8 cellular contexts compared by ENCODE assay signal in the genomic region with DNA sequence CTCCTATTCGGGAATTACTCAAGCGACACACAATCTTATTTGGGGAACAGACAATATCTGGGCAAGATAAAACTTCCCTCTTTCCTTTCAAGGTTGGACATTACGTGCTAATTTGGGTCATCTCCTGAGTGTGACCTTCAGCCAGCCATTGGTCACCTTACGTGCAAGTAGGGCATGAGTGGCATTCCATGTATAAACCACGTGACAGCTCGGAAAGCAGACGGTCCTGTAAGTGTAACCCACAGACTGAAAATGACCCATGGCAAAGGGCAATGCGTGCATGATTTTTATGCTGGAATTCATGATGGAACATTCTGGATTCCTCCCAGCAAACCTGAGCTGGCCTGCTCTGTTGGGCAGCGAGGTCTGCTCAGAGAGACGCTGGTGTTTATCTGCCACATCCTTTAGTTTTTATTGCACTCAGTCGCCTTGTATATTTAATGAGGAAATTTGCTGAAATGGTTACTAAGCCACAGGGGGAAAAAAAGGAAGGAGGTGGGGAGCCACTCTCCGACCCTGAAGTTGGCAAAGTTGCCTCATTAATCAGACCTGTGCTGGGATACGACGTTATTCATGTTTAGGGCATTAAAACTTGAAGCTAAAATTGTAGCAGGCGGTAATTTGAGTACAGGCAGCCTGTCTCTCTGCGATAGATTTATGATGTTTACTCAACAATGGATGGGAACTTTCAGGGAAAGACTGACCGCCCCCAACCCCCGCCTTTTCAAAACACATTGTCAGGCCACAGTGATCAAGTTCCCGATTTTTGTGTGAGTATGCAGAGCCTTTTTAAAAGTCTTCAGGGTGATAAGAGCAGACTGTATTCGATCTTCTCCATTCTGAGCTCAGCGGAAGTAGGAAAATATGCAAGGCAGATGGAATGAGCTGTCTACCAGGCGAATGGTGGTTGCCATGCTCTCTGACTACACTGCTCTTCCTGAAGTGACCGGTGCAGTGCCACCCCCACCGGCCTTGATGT.
DNase-seq lines count a peak whose midpoint lies in the region; ATAC-seq and TF ChIP-seq lines count a peak whose summit lies in the region.
"Not testable (repeated sequence)": the region's sequence is repeated elsewhere in the genome, so short reads cannot be mapped to it uniquely, and the experiment has no call there.

No MANE protein-coding gene starts in this region.

- not testable (repeated sequence) for H3K9me3 ChIP-seq in adipocyte (ENCODE audit: control insufficient read depth, low read length)

- not testable (repeated sequence) for H3K27me3 Mint-ChIP-seq in dendritic cell treated with granulocyte-macrophage colony-stimulating factor and Interleukin-4, amounts not matched to agents 40 ng/mL and 50 ng/mL, for 4 days; stimulated activated naive CD8-positive, alpha-beta T cell treated with anti-CD3 and anti-CD28 coated beads, Interleukin-15, Interleukin-2, amounts not matched to agents 100 ng/mL and 50 ng/mL, for 24 hours

- not testable (repeated sequence) for H3K36me3 Mint-ChIP-seq in dendritic cell treated with granulocyte-macrophage colony-stimulating factor and Interleukin-4, amounts not matched to agents 40 ng/mL and 50 ng/mL, for 4 days (ENCODE audit: low read depth); stimulated activated naive CD8-positive, alpha-beta T cell treated with anti-CD3 and anti-CD28 coated beads, Interleukin-15, Interleukin-2, amounts not matched to agents 100 ng/mL and 50 ng/mL, for 24 hours (ENCODE audit: low read depth)

- H3K4me1 Mint-ChIP-seq in dendritic cell treated with granulocyte-macrophage colony-stimulating factor and Interleukin-4, amounts not matched to agents 40 ng/mL and 50 ng/mL, for 4 days (ENCODE audit: low read depth), result peaks cover 24% of the 10 kb centered on the region
- H3K4me1 Mint-ChIP-seq in stimulated activated naive CD8-positive, alpha-beta T cell treated with anti-CD3 and anti-CD28 coated beads, Interleukin-15, Interleukin-2, amounts not matched to agents 100 ng/mL and 50 ng/mL, for 24 hours (ENCODE audit: low read depth), result peaks cover 27% of the 10 kb centered on the region

- not testable (repeated sequence) for H3K27me3 ChIP-seq in H7 (ENCODE audit: control insufficient read depth, insufficient read depth, low read length); adipocyte (replicated peaks; ENCODE audit: control insufficient read depth, insufficient read depth, low read length)

- peak overlapping the region; percentile 31 for H3K4me3 Mint-ChIP-seq in dendritic cell treated with granulocyte-macrophage colony-stimulating factor and Interleukin-4, amounts not matched to agents 40 ng/mL and 50 ng/mL, for 4 days
- H3K4me3 Mint-ChIP-seq in stimulated activated naive CD8-positive, alpha-beta T cell treated with anti-CD3 and anti-CD28 coated beads, Interleukin-15, Interleukin-2, amounts not matched to agents 100 ng/mL and 50 ng/mL, for 24 hours, result not testable (repeated sequence)

- H3K27ac Mint-ChIP-seq in dendritic cell treated with granulocyte-macrophage colony-stimulating factor and Interleukin-4, amounts not matched to agents 40 ng/mL and 50 ng/mL, for 4 days, result peak overlapping the region; percentile 75
- peak overlapping the region; percentile 38 for H3K27ac Mint-ChIP-seq in stimulated activated naive CD8-positive, alpha-beta T cell treated with anti-CD3 and anti-CD28 coated beads, Interleukin-15, Interleukin-2, amounts not matched to agents 100 ng/mL and 50 ng/mL, for 24 hours

- not testable (repeated sequence) for H3K9me3 Mint-ChIP-seq in dendritic cell treated with granulocyte-macrophage colony-stimulating factor and Interleukin-4, amounts not matched to agents 40 ng/mL and 50 ng/mL, for 4 days; stimulated activated naive CD8-positive, alpha-beta T cell treated with anti-CD3 and anti-CD28 coated beads, Interleukin-15, Interleukin-2, amounts not matched to agents 100 ng/mL and 50 ng/mL, for 24 hours

- not testable (repeated sequence) for H3K36me3 ChIP-seq in H7 (replicated peaks; ENCODE audit: control insufficient read depth, insufficient read depth, low read length); adipocyte (ENCODE audit: control insufficient read depth, insufficient read depth, low read length, severe bottlenecking)

- intact Hi-C loops in dendritic cell treated with granulocyte-macrophage colony-stimulating factor and Interleukin-4, amounts not matched to agents 40 ng/mL and 50 ng/mL, for 4 days (cut with micrococcal nuclease), result not testable (repeated sequence)

- peak; percentile 0 for DNase-seq in AG10803 (ENCODE audit: low read depth)
- peak; percentile 2 for DNase-seq in H7
- DNase-seq in M059J (ENCODE audit: low read depth), result peak; percentile 62
- peak; percentile 8 for DNase-seq in adipocyte (ENCODE audit: low read depth)
- peak; percentile 24 for DNase-seq in kidney tubule cell (ENCODE audit: low spot score)
- DNase-seq in omental fat pad (ENCODE audit: low spot score), result peak; percentile 26

- TF ChIP-seq CTCF in AG10803 (conservative IDR thresholded peaks at IDR 0.05; ENCODE audit: low read length); omental fat pad (IDR thresholded peaks at IDR 0.05): not testable (repeated sequence)

- ATAC-seq in omental fat pad (ENCODE audit: low FRiP score), result peak; percentile 15

- H3K9ac ChIP-seq in adipocyte (ENCODE audit: low read length), result not testable (repeated sequence)

- not testable (repeated sequence) for H3K4me1 ChIP-seq in adipocyte (ENCODE audit: control insufficient read depth, insufficient read depth, low read length)

- H3K4me3 ChIP-seq in AG10803 (ENCODE audit: low read length); H7 (ENCODE audit: insufficient read depth, low read depth, low read length); adipocyte (ENCODE audit: low read length): not testable (repeated sequence)

Comparison
In these comparisons a context has a peak if more than half of its experiments do, and no peak if none do; other contexts are left out.
1. DNase-seq: peak in every context shown above with its lines; median percentile 62 in M059J; 26 in omental fat pad; 24 in kidney tubule cell; 8 in adipocyte; 2 in H7; 0 in AG10803.